1 cellular context compared by ENCODE assay signal in the genomic region with DNA sequence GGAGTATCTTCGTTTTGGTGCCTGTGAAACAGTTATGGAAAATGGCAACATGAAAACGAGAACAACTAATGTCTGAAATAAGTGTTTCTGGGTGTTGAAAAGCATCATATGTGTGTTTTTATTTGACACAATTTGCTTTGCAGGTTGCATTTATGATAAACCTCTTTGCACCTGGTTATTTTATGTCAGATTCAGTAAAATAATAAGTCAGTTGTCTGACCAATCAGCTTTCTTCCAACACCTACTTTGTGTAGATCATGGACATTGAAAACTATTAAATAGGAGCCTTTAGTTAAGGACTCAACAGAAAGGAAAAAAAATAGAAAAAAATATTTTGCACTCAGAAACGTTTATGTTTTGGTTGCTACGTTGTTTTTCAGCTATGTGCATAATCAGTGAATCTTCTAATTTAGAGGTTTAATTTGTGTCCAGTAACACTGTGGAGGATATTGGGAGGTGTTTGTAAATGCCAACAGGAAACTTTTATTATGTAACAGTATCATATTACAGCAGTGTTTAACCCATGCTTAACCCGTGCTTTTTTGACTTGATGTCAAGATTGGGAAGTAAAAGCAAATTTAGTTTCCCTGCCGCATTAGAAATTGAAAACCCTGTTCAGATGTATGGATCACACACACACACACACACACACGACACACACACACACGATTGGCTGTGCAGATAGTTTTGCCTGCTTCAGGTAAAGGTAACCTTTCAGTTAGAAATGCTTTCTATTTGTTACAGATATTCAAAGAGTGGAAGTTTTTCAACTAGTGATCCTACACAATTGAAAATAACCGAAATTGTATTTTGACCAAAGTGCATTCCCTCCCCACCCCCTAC.
TF ChIP-seq lines count a peak whose summit lies in the region.

No MANE protein-coding gene starts in this region.

TF ChIP-seq in GM23338, 12 proteins besides CTCF, POLR2A, EP300 and RAD21 (continued from another document):
- TF ChIP-seq, protein P1, sequence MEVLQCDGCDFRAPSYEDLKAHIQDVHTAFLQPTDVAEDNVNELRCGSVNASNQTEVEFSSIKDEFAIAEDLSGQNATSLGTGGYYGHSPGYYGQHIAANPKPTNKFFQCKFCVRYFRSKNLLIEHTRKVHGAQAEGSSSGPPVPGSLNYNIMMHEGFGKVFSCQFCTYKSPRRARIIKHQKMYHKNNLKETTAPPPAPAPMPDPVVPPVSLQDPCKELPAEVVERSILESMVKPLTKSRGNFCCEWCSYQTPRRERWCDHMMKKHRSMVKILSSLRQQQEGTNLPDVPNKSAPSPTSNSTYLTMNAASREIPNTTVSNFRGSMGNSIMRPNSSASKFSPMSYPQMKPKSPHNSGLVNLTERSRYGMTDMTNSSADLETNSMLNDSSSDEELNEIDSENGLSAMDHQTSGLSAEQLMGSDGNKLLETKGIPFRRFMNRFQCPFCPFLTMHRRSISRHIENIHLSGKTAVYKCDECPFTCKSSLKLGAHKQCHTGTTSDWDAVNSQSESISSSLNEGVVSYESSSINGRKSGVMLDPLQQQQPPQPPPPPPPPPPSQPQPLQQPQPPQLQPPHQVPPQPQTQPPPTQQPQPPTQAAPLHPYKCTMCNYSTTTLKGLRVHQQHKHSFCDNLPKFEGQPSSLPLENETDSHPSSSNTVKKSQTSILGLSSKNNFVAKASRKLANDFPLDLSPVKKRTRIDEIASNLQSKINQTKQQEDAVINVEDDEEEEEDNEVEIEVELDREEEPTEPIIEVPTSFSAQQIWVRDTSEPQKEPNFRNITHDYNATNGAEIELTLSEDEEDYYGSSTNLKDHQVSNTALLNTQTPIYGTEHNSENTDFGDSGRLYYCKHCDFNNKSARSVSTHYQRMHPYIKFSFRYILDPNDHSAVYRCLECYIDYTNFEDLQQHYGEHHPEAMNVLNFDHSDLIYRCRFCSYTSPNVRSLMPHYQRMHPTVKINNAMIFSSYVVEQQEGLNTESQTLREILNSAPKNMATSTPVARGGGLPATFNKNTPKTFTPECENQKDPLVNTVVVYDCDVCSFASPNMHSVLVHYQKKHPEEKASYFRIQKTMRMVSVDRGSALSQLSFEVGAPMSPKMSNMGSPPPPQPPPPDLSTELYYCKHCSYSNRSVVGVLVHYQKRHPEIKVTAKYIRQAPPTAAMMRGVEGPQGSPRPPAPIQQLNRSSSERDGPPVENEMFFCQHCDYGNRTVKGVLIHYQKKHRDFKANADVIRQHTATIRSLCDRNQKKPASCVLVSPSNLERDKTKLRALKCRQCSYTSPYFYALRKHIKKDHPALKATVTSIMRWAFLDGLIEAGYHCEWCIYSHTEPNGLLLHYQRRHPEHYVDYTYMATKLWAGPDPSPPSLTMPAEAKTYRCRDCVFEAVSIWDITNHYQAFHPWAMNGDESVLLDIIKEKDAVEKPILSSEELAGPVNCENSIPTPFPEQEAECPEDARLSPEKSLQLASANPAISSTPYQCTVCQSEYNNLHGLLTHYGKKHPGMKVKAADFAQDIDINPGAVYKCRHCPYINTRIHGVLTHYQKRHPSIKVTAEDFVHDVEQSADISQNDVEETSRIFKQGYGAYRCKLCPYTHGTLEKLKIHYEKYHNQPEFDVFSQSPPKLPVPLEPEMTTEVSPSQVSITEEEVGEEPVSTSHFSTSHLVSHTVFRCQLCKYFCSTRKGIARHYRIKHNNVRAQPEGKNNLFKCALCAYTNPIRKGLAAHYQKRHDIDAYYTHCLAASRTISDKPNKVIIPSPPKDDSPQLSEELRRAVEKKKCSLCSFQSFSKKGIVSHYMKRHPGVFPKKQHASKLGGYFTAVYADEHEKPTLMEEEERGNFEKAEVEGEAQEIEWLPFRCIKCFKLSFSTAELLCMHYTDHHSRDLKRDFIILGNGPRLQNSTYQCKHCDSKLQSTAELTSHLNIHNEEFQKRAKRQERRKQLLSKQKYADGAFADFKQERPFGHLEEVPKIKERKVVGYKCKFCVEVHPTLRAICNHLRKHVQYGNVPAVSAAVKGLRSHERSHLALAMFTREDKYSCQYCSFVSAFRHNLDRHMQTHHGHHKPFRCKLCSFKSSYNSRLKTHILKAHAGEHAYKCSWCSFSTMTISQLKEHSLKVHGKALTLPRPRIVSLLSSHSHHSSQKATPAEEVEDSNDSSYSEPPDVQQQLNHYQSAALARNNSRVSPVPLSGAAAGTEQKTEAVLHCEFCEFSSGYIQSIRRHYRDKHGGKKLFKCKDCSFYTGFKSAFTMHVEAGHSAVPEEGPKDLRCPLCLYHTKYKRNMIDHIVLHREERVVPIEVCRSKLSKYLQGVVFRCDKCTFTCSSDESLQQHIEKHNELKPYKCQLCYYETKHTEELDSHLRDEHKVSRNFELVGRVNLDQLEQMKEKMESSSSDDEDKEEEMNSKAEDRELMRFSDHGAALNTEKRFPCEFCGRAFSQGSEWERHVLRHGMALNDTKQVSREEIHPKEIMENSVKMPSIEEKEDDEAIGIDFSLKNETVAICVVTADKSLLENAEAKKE (CRISPR knock-in tag; IDR thresholded peaks at IDR 0.05) = no peak
- TF ChIP-seq ZNF114 (CRISPR knock-in tag; IDR thresholded peaks at IDR 0.05) (no peak), ZNF331 (CRISPR knock-in tag; IDR thresholded peaks at IDR 0.05; ENCODE audit: low read depth) (no peak), STAT1 (IDR thresholded peaks at IDR 0.05; ENCODE audit: unreplicated experiment) (no peak), JUNB (IDR thresholded peaks at IDR 0.05; ENCODE audit: unreplicated experiment) (no peak), EZH2phosphoT487 (IDR thresholded peaks at IDR 0.05; ENCODE audit: unreplicated experiment) (no peak), POLR2AphosphoS5 (IDR thresholded peaks at IDR 0.05; ENCODE audit: low read depth) (no peak)
- TF ChIP-seq, protein P2, sequence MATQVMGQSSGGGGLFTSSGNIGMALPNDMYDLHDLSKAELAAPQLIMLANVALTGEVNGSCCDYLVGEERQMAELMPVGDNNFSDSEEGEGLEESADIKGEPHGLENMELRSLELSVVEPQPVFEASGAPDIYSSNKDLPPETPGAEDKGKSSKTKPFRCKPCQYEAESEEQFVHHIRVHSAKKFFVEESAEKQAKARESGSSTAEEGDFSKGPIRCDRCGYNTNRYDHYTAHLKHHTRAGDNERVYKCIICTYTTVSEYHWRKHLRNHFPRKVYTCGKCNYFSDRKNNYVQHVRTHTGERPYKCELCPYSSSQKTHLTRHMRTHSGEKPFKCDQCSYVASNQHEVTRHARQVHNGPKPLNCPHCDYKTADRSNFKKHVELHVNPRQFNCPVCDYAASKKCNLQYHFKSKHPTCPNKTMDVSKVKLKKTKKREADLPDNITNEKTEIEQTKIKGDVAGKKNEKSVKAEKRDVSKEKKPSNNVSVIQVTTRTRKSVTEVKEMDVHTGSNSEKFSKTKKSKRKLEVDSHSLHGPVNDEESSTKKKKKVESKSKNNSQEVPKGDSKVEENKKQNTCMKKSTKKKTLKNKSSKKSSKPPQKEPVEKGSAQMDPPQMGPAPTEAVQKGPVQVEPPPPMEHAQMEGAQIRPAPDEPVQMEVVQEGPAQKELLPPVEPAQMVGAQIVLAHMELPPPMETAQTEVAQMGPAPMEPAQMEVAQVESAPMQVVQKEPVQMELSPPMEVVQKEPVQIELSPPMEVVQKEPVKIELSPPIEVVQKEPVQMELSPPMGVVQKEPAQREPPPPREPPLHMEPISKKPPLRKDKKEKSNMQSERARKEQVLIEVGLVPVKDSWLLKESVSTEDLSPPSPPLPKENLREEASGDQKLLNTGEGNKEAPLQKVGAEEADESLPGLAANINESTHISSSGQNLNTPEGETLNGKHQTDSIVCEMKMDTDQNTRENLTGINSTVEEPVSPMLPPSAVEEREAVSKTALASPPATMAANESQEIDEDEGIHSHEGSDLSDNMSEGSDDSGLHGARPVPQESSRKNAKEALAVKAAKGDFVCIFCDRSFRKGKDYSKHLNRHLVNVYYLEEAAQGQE (IDR thresholded peaks at IDR 0.05; ENCODE audit: unreplicated experiment) = no peak
TF ChIP-seq in GM23338: peak in this region for 0.
